8 cellular contexts compared by ENCODE assay signal in the genomic region with DNA sequence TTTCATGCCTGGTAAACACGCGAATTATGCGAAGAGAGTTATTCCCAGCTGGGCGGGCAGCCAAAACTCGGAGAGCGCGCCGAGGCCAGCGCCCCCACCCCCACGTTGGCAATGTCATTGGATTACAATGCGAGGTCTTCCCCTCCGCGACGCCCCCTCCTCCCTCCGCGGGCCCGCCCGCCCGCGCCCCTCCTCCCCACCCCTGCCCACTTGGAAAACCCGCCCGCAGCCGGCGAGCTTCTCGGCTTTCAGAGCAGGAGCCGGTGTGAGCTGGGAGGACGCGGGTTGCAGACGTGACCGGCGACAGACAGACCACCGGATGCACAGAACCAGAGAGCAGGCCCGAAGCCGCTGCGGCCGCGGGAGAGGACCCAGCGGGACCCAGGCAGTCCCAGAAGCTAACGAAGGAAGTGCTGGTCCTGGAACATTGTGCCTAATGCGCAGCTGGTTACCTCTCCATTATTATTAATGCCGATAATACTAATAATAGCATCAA. TPM values are rescaled to one million over a fixed set of nuclear protein-coding genes. Genes with fewer than 3 reads are reported as not detected.
DNase-seq lines count a peak whose midpoint lies in the region; ATAC-seq and TF ChIP-seq lines count a peak whose summit lies in the region.

No MANE protein-coding gene starts in this region.

- CTCF ChIA-PET in activated B cell treated with CpG ODN at 0.5 μM for 24 hours (lab: Charles Lee) = interaction anchor here (0.7 kb wide), 1 partner anchor 118 kb away, joined by 4 read pairs; no protein-coding TSS in a partner anchor

- H3K9me3 ChIP-seq in heart left ventricle (no peaks in the 10 kb centered on the region), upper lobe of left lung (no peaks in the 10 kb centered on the region)

- H3K27me3 ChIP-seq in heart left ventricle (peaks cover 21 to 72% (median 48%) of the 10 kb centered on the region in 9 donors), upper lobe of left lung (peaks cover 0 to 44% (median 15%) of the 10 kb centered on the region in 4 donors)

- TF ChIP-seq POLR2A in heart left ventricle (IDR thresholded peaks at IDR 0.05) (no peak), upper lobe of left lung (IDR thresholded peaks at IDR 0.05) (no peak)

- H3K27ac ChIP-seq in heart left ventricle (no peak overlapping the region), upper lobe of left lung (no peak overlapping the region)

- H3K4me1 ChIP-seq in heart left ventricle (peaks cover 7 to 57% (median 26%) of the 10 kb centered on the region in 12 donors), upper lobe of left lung (peaks cover 46 to 59% (median 51%) of the 10 kb centered on the region in 4 donors)

- intact Hi-C loops in heart left ventricle (cut with DNase I) = loop anchor here in 2 of 10 donors (10.0 kb wide), 2 partner anchors 337 to 1073 kb away; no protein-coding TSS in a partner anchor
- intact Hi-C loops in cardiac septum (cut with DNase I) = loop anchor here (10.0 kb wide), 1 partner anchor 753 kb away; no protein-coding TSS in a partner anchor
- intact Hi-C loops in activated B cell treated with CpG ODN at 0.5 μM for 24 hours (cut with micrococcal nuclease) = loop anchor here (10.0 kb wide), 1 partner anchor 1073 kb away; no protein-coding TSS in a partner anchor
- intact Hi-C loops in CD14-positive monocyte (cut with micrococcal nuclease) = no loop called here

- H3K27me3 Mint-ChIP-seq in activated B cell treated with CpG ODN at 0.5 μM for 24 hours (peaks cover 31% of the 10 kb centered on the region), CD14-positive monocyte (ENCODE audit: low read depth in 3 of 3) (peaks cover 48 to 61% (median 50%) of the 10 kb centered on the region in 3 donors)

- no peaks in the 10 kb centered on the region for H3K36me3 ChIP-seq in heart left ventricle
- H3K36me3 ChIP-seq in upper lobe of left lung = no peaks in the 10 kb centered on the region

- no peak for TF ChIP-seq EP300 in upper lobe of left lung (IDR thresholded peaks at IDR 0.05)

- H3K4me1 Mint-ChIP-seq in activated B cell treated with CpG ODN at 0.5 μM for 24 hours (peaks cover 38% of the 10 kb centered on the region), CD14-positive monocyte (peaks cover 64% of the 10 kb centered on the region)

- no peaks in the 10 kb centered on the region for H3K36me3 Mint-ChIP-seq in activated B cell treated with CpG ODN at 0.5 μM for 24 hours (ENCODE audit: low read depth)
- peaks cover 5 to 7% of the 10 kb centered on the region in 2 donors for H3K36me3 Mint-ChIP-seq in CD14-positive monocyte

- no peaks in the 10 kb centered on the region for H3K9me3 Mint-ChIP-seq in activated B cell treated with CpG ODN at 0.5 μM for 24 hours
- H3K9me3 Mint-ChIP-seq in CD14-positive monocyte = peaks cover 0 to 22% (median 6%) of the 10 kb centered on the region in 7 donors

- POLR2A ChIA-PET in activated B cell treated with CpG ODN at 0.5 μM for 24 hours (lab: Charles Lee) = interaction anchor here (0.7 kb wide), 1 partner anchor 8 kb away, joined by 3 read pairs; no protein-coding TSS in a partner anchor

- H3K4me3 Mint-ChIP-seq in activated B cell treated with CpG ODN at 0.5 μM for 24 hours (peak overlapping the region; percentile 59), CD14-positive monocyte (peak overlapping the region in 1 of 2 donors; percentile 86)

- peak overlapping the region in 11 of 12 donors; percentile 10 to 49 (median 37) for H3K4me3 ChIP-seq in heart left ventricle
- H3K4me3 ChIP-seq in upper lobe of left lung = peak overlapping the region; percentile 3 to 37 (median 24)

- no peak for ATAC-seq in heart left ventricle
- no peak for ATAC-seq in activated B cell treated with CpG ODN at 0.5 μM for 24 hours (ENCODE audit: low read depth)
- ATAC-seq in upper lobe of left lung (ENCODE audit: low FRiP score in 2 of 2) = no peak
- no peak for ATAC-seq in HG02571 (IDR thresholded peaks at IDR 0.05; ENCODE audit: unreplicated experiment)

- H3K27ac Mint-ChIP-seq in activated B cell treated with CpG ODN at 0.5 μM for 24 hours (no peak overlapping the region), CD14-positive monocyte (no peak overlapping the region)

- DNase-seq in heart left ventricle = peak in 1 of 5 donors; percentile 54
- no peak for DNase-seq in cardiac septum (ENCODE audit: low spot score)
- DNase-seq in activated B cell treated with CpG ODN at 0.5 μM for 24 hours = no peak
- peak; percentile 36 for DNase-seq in iPS-NIHi7 (ENCODE audit: extremely low spot score)
- peak in 1 of 2 donors; percentile 77 for DNase-seq in upper lobe of left lung
- DNase-seq in NCI-H2196 treated with DMSO at 0.1 percent for 48 hours (lab: John Stamatoyannopoulos, UW; ENCODE audit: unreplicated experiment) = no peak
- no peak for DNase-seq in CD14-positive monocyte (ENCODE audit: low spot score)

- 1 to 2% (median 1%) methylated on average over 23 to 41 of the region's 41 CpGs for WGBS in heart left ventricle, 4 donors
- 3 to 7% methylated on average over 7 to 17 of the region's 41 CpGs for WGBS in upper lobe of left lung, 2 donors

- TF ChIP-seq CTCF in heart left ventricle (IDR thresholded peaks at IDR 0.05) (no peak), activated B cell treated with CpG ODN at 0.5 μM for 24 hours (IDR thresholded peaks at IDR 0.05) (no peak), upper lobe of left lung (IDR thresholded peaks at IDR 0.05) (no peak), CD14-positive monocyte (IDR thresholded peaks at IDR 0.05) (no peak)

RNA-seq across cellular contexts. Expression of a gene that starts 4.0 kb away (rescaled TPM):
- total RNA-seq in heart left ventricle = under 1 TPM in 5 of 9 donors, not detected in 4; 0.12 to 0.36 (median 0.14) TPM
- polyA plus RNA-seq in heart left ventricle = under 1 TPM; 0.03 to 0.15 TPM
- not detected for total RNA-seq in cardiac septum
- total RNA-seq in activated B cell treated with CpG ODN at 0.5 μM for 24 hours = not detected in 2 replicates
- 1 to 10 TPM in 4 of 6 donors, under 1 TPM in 1, not detected in 1; 0.80 to 8.5 (median 2.2) TPM for total RNA-seq in upper lobe of left lung
- polyA plus RNA-seq in CD14-positive monocyte = under 1 TPM in 1 of 2 donors, not detected in 1; 0.11 TPM

Comparison
In these comparisons a context has a peak if more than half of its experiments do, and no peak if none do; other contexts are left out.
1. intact Hi-C loops: an anchor here in cardiac septum (10.0 kb wide) and activated B cell treated with CpG ODN at 0.5 μM for 24 hours (10.0 kb wide); none called in CD14-positive monocyte.